ENCODE assay signal across 14 cellular contexts in genomic region chr17:80187090-80187489, GRCh38. TPM values are rescaled to one million over a fixed set of nuclear protein-coding genes. Genes with fewer than 3 reads are reported as not detected.
DNase-seq lines count a peak whose midpoint lies in the region; ATAC-seq, FAIRE-seq and TF ChIP-seq lines count a peak whose summit lies in the region.
"Had no signal": no experiment of that assay in that cellular context is flagged by ENCODE, and none has a peak within 500 bp of the region (broad histone marks: within the 10 kb centered on the region; RNA-seq: fewer than 3 reads in every experiment).

No MANE protein-coding gene starts in this region.

- no peak for ATAC-seq in K562
- no peak for ATAC-seq in GM19455 (IDR thresholded peaks at IDR 0.05; ENCODE audit: unreplicated experiment)

- intact Hi-C loops in K562 (cut with micrococcal nuclease), result loop anchor here (10.0 kb wide), 1 partner anchor 82 kb away; the partner anchor contains the start of gene GAA

- DNase-seq in M059J (ENCODE audit: low read depth) (peak; percentile 29), K562 (ENCODE audit: extremely low read depth in 1 of 4, low spot score in 3 of 4) (no peak), keratinocyte (ENCODE audit: low read depth, low spot score) (peak; percentile 53), medulla oblongata (ENCODE audit: extremely low spot score) (no peak), H7 (no peak), SK-N-DZ (ENCODE audit: low spot score) (no peak)
- DNase-seq: activated CD4-positive, alpha-beta memory T cell treated with anti-CD3 and anti-CD28 coated beads, Interleukin-2, amount 10 ng/mL, durations not matched to agents 7 days and 5 days; activated naive CD4-positive, alpha-beta T cell; DMS153; naive B cell; NCI-H1092; stimulated activated CD4-positive, alpha-beta T cell treated with anti-CD3 and anti-CD28 coated beads, Interleukin-12 subunit alpha, Interleukin-12 subunit beta, amount 100 ng/mL, for 4 hours had no signal

- H3K9ac ChIP-seq in K562 (ENCODE audit: insufficient read depth in 1 of 2, low read depth in 2 of 2, low read length in 2 of 2) (no peak overlapping the region), keratinocyte (ENCODE audit: control insufficient read depth, extremely low read depth, insufficient read depth, low read length) (peak overlapping the region; percentile 77)

- no peak overlapping the region for H3K27ac ChIP-seq in K562 (ENCODE audit: extremely low read depth, low read depth, low read length)
- peak overlapping the region; percentile 83 for H3K27ac ChIP-seq in keratinocyte (ENCODE audit: control insufficient read depth, insufficient read depth, low read length)
- peak overlapping the region; percentile 6 for H3K27ac ChIP-seq in thymus (ENCODE audit: low read depth)

- H3K27me3 ChIP-seq in K562 (ENCODE audit: control insufficient read depth in 2 of 2, insufficient read depth in 2 of 2, low read length in 2 of 2) (peaks cover 74 to 95% of the 10 kb centered on the region in 2 experiments), keratinocyte (ENCODE audit: control insufficient read depth, extremely low read depth, insufficient read depth, low read length) (peaks cover 14% of the 10 kb centered on the region), thymus (ENCODE audit: control insufficient read depth, insufficient read depth) (no peaks in the 10 kb centered on the region), H7 (ENCODE audit: control insufficient read depth, insufficient read depth, low read length) (no peaks in the 10 kb centered on the region)

- H3K9me1 ChIP-seq in K562 (ENCODE audit: control insufficient read depth, insufficient read depth, low read length) (no peaks in the 10 kb centered on the region), keratinocyte (ENCODE audit: control insufficient read depth, extremely low read depth, insufficient read depth, low read length) (peaks cover 2% of the 10 kb centered on the region)

- dilution Hi-C loops in keratinocyte (cut with MboI; ENCODE audit: extremely low pct_ligation_motif_present, low sequenced_read_pairs), result no loop called here

- TF ChIP-seq CTCF in K562 (IDR thresholded peaks at IDR 0.05 in 2 of 3, conservative IDR thresholded peaks at IDR 0.05 in 1 of 3; ENCODE audit: insufficient read depth in 2 of 3, low read depth in 1 of 3, low read length in 3 of 3) (no peak), keratinocyte (optimal IDR thresholded peaks at IDR 0.05 in 1 of 3, IDR thresholded peaks at IDR 0.05 in 1 of 3, conservative IDR thresholded peaks at IDR 0.05 in 1 of 3; ENCODE audit: extremely low read depth in 1 of 3, insufficient read depth in 2 of 3, low read length in 3 of 3) (no peak)

- no peak for TF ChIP-seq POLR2A in K562 (conservative IDR thresholded peaks at IDR 0.05)

- 0 out of 2 replicates have a peak overlapping the region, but pooled peaks have one; percentile 9 for H2AFZ ChIP-seq in K562 (ENCODE audit: low read depth, low read length)
- peak overlapping the region; percentile 89 for H2AFZ ChIP-seq in keratinocyte (ENCODE audit: control insufficient read depth, low read length)

- H3K79me2 ChIP-seq in K562 (ENCODE audit: control insufficient read depth, insufficient read depth, low read length), result no peaks in the 10 kb centered on the region
- H3K79me2 ChIP-seq in keratinocyte (ENCODE audit: control insufficient read depth, insufficient read depth, low read length), result no peaks in the 10 kb centered on the region

- WGBS in K562 (ENCODE audit: insufficient coverage, low coverage, missing lambda C conversion rate), result 3% methylated on average over 16 of the region's 16 CpGs
- WGBS in thymus, result 95% methylated on average over 16 of the region's 16 CpGs

- no peak for TF ChIP-seq EP300 in K562 (IDR thresholded peaks at IDR 0.05; ENCODE audit: low read length)

- no peak overlapping the region for H3K4me3 ChIP-seq in K562
- peak overlapping the region; percentile 32 to 71 (median 61) for H3K4me3 ChIP-seq in keratinocyte (ENCODE audit: control insufficient read depth in 2 of 3, extremely low read depth in 1 of 3, insufficient read depth in 2 of 3, low read depth in 1 of 3, low read length in 3 of 3)
- no peak overlapping the region for H3K4me3 ChIP-seq in thymus (ENCODE audit: low read length)
- no peak overlapping the region for H3K4me3 ChIP-seq in H7 (ENCODE audit: insufficient read depth, low read depth, low read length)

- in situ Hi-C loops in K562 (cut with MboI), result no loop called here

- H3K4me1 ChIP-seq in K562 (replicated peaks in 1 of 2; ENCODE audit: control insufficient read depth in 2 of 2, insufficient read depth in 2 of 2, low read length in 2 of 2), result peaks cover 0 to 29% of the 10 kb centered on the region in 2 experiments; a peak in 3 of 5 replicates
- peaks cover 30% of the 10 kb centered on the region for H3K4me1 ChIP-seq in keratinocyte (ENCODE audit: control insufficient read depth, extremely low read depth, insufficient read depth, low read length)
- H3K4me1 ChIP-seq in thymus (ENCODE audit: control insufficient read depth, insufficient read depth, low read length), result no peaks in the 10 kb centered on the region

- FAIRE-seq in K562 (lab: Jason Lieb, UNC), result no peak
- FAIRE-seq in keratinocyte (lab: Jason Lieb, UNC), result peak; percentile 98

- H3K4me2 ChIP-seq in K562 (ENCODE audit: insufficient read depth, low read length), result peak overlapping the region; percentile 16; the same call in 1 of the 2 replicates
- H3K4me2 ChIP-seq in keratinocyte (ENCODE audit: control insufficient read depth, extremely low read depth, insufficient read depth, low read depth, low read length), result peak overlapping the region; percentile 100

- no peaks in the 10 kb centered on the region for H3K36me3 ChIP-seq in K562 (ENCODE audit: control insufficient read depth, insufficient read depth, low read length)
- H3K36me3 ChIP-seq in keratinocyte (ENCODE audit: control insufficient read depth in 2 of 2, extremely low read depth in 1 of 2, insufficient read depth in 2 of 2, low read length in 2 of 2), result no peaks in the 10 kb centered on the region
- no peaks in the 10 kb centered on the region for H3K36me3 ChIP-seq in thymus (ENCODE audit: control insufficient read depth, insufficient read depth)
- H3K36me3 ChIP-seq in H7 (replicated peaks; ENCODE audit: control insufficient read depth, insufficient read depth, low read length), result no peaks in the 10 kb centered on the region

- H3K9me3 ChIP-seq in K562 (replicated peaks; ENCODE audit: control insufficient read depth, insufficient read depth, low read depth, low read length) (no peaks in the 10 kb centered on the region; the same call in 1 of the 2 replicates), keratinocyte (ENCODE audit: control insufficient read depth, low read depth, low read length) (no peaks in the 10 kb centered on the region), thymus (ENCODE audit: control insufficient read depth) (no peaks in the 10 kb centered on the region)

- POLR2A ChIA-PET in K562 (lab: Yijun Ruan, JAX), result no interaction called here

- CTCF ChIA-PET in K562 (lab: Yijun Ruan, JAX; ENCODE audit: low intra/inter-chr PET ratio), result no interaction called here

- no peaks in the 10 kb centered on the region for H4K20me1 ChIP-seq in K562 (replicated peaks; ENCODE audit: control insufficient read depth, insufficient read depth, low read length)
- H4K20me1 ChIP-seq in keratinocyte (ENCODE audit: control insufficient read depth, extremely low read depth, insufficient read depth, low read length), result no peaks in the 10 kb centered on the region

- TF ChIP-seq RAD21 in K562 (CRISPR knock-in tag; conservative IDR thresholded peaks at IDR 0.05 in 1 of 2, IDR thresholded peaks at IDR 0.05 in 1 of 2), result no peak

- no TSS peak for BruUV-seq in K562 (replicated peaks; lab: Mats Ljungman, UMichigan)

RNA-seq across cellular contexts. Expression of gene CARD14, which starts 17.3 kb away (rescaled TPM):
- total RNA-seq in M059J (2014; rRNA removed; shearing (Covaris generic)), result 0.10 TPM in 1 of 2 replicates, not detected in the other
- total RNA-seq in K562 (2011; cell fraction: chromatin; rRNA removed; ENCODE audit: low replicate concordance), result not detected in 2 replicates
- total RNA-seq in K562 (2011; cell fraction: nucleolus; rRNA removed), result not detected in 2 replicates
- total RNA-seq in K562 (2011; cell fraction: nucleoplasm; rRNA removed), result not detected in 2 replicates
- total RNA-seq in K562 (2014; rRNA removed) (not detected in 2 replicates), K562 (2014; rRNA removed; fragmentation: Illumina TruSeq; extraction: Trizol) (not detected in 2 replicates), K562 (2015; rRNA removed; fragmentation: Illumina TruSeq; extraction: Trizol) (not detected in 2 replicates), K562 (2021) (not detected in 2 replicates)
- polyA plus RNA-seq in K562 (2011; rRNA removed) (not detected in 2 replicates), K562 (2014; fragmentation: Illumina TruSeq; extraction: Trizol) (not detected in 2 replicates), K562 (2014; fragmentation: Nextera tagmentation; extraction: Ambion mirVana) (not detected), K562 (2014; rRNA removed) (not detected in 2 replicates), keratinocyte (0.23 to 1.6 TPM (median 0.49 TPM) in 3 replicates), thymus (1.7 TPM)
- polyA plus RNA-seq in K562 (2011; cell fraction: cytosol; rRNA removed), result not detected in 2 replicates
- polyA plus RNA-seq in K562 (2011; cell fraction: nucleus; rRNA removed), result not detected in 2 replicates
- polyA plus RNA-seq in K562 (2012), result 0.05 and 0.24 TPM in 2 replicates
- polyA minus RNA-seq in K562 (2011; rRNA and poly(A)+ RNA removed), result not detected in 2 replicates
- 3.2 TPM in 1 of 2 replicates, not detected in the other for polyA minus RNA-seq in K562 (2011; cell fraction: cytosol; rRNA and poly(A)+ RNA removed)
- not detected in 2 replicates for polyA minus RNA-seq in K562 (2011; cell fraction: nucleus; rRNA and poly(A)+ RNA removed)
- polyA plus RNA-seq in keratinocyte (2011; ENCODE audit: low read depth), result 11.9 TPM
- polyA plus RNA-seq in keratinocyte (2011; cell fraction: cytosol; rRNA removed), result 0.23 and 0.57 TPM in 2 replicates
- polyA plus RNA-seq in keratinocyte (2011; cell fraction: nucleus; rRNA removed), result 1.1 and 2.5 TPM in 2 replicates
- polyA plus RNA-seq in keratinocyte (2012; ENCODE audit: low replicate concordance), result 0.40 and 9.8 TPM in 2 replicates
- polyA minus RNA-seq in keratinocyte, result 0.73 to 0.74 TPM in 2 of 3 replicates, not detected in the other
- polyA minus RNA-seq in keratinocyte (2011; cell fraction: cytosol; rRNA and poly(A)+ RNA removed), result not detected
- 1.3 and 2.2 TPM in 2 replicates for polyA minus RNA-seq in keratinocyte (2011; cell fraction: nucleus; rRNA and poly(A)+ RNA removed)
- total RNA-seq in H7 (2014; rRNA removed; shearing (Covaris generic)), result 0.11 and 0.55 TPM in 2 replicates
- 0.47 and 0.79 TPM in 2 replicates for polyA plus RNA-seq in SK-N-DZ (2014; cell fraction: cytosol; rRNA removed)
- 2.1 and 3.9 TPM in 2 replicates for polyA plus RNA-seq in SK-N-DZ (2014; cell fraction: nucleus; rRNA removed)
- total RNA-seq: activated CD4-positive, alpha-beta memory T cell treated with anti-CD3 and anti-CD28 coated beads, Interleukin-2, amount 10 ng/mL, durations not matched to agents 7 days and 5 days had no signal

RNA-seq across cellular contexts. Expression of gene SGSH, which starts 33.0 kb away (rescaled TPM):
- total RNA-seq in M059J (2014; rRNA removed; shearing (Covaris generic)), result 26.9 and 34.6 TPM in 2 replicates
- total RNA-seq in K562 (2011; cell fraction: chromatin; rRNA removed; ENCODE audit: low replicate concordance), result 47.4 and 72.7 TPM in 2 replicates
- total RNA-seq in K562 (2011; cell fraction: nucleolus; rRNA removed), result 43.5 and 52.4 TPM in 2 replicates
- total RNA-seq in K562 (2011; cell fraction: nucleoplasm; rRNA removed), result 40.5 and 41.1 TPM in 2 replicates
- total RNA-seq in K562 (2014; rRNA removed) (5.1 and 7.3 TPM in 2 replicates), K562 (2014; rRNA removed; fragmentation: Illumina TruSeq; extraction: Trizol) (2.5 and 2.6 TPM in 2 replicates), K562 (2015; rRNA removed; fragmentation: Illumina TruSeq; extraction: Trizol) (4.6 and 4.9 TPM in 2 replicates), K562 (2021) (11.8 and 15.7 TPM in 2 replicates)
- polyA plus RNA-seq in K562 (2011; rRNA removed) (2.5 and 4.8 TPM in 2 replicates), K562 (2014; fragmentation: Illumina TruSeq; extraction: Trizol) (6.3 and 11.2 TPM in 2 replicates), K562 (2014; fragmentation: Nextera tagmentation; extraction: Ambion mirVana) (under 1 TPM; 0.25 to 0.31 TPM), K562 (2014; rRNA removed) (8.2 and 9.8 TPM in 2 replicates), keratinocyte (8.9 to 21.5 TPM (median 9.6 TPM) in 3 replicates), thymus (38.9 TPM)
- 3.7 and 4.2 TPM in 2 replicates for polyA plus RNA-seq in K562 (2011; cell fraction: cytosol; rRNA removed)
- polyA plus RNA-seq in K562 (2011; cell fraction: nucleus; rRNA removed), result 19.2 and 29.1 TPM in 2 replicates
- polyA plus RNA-seq in K562 (2012), result 13.7 and 21.2 TPM in 2 replicates
- 2.6 TPM in 2 replicates for polyA minus RNA-seq in K562 (2011; rRNA and poly(A)+ RNA removed)
- 4.5 and 6.9 TPM in 2 replicates for polyA minus RNA-seq in K562 (2011; cell fraction: cytosol; rRNA and poly(A)+ RNA removed)
- polyA minus RNA-seq in K562 (2011; cell fraction: nucleus; rRNA and poly(A)+ RNA removed), result 3.4 and 6.3 TPM in 2 replicates
- polyA plus RNA-seq in keratinocyte (2011; ENCODE audit: low read depth), result 7.2 TPM
- 5.2 and 9.1 TPM in 2 replicates for polyA plus RNA-seq in keratinocyte (2011; cell fraction: cytosol; rRNA removed)
- 89.8 and 106 TPM in 2 replicates for polyA plus RNA-seq in keratinocyte (2011; cell fraction: nucleus; rRNA removed)
- polyA plus RNA-seq in keratinocyte (2012; ENCODE audit: low replicate concordance), result 11.3 and 23.7 TPM in 2 replicates
- polyA minus RNA-seq in keratinocyte, result 10.0 to 31.6 TPM (median 10.1 TPM) in 3 replicates
- polyA minus RNA-seq in keratinocyte (2011; cell fraction: cytosol; rRNA and poly(A)+ RNA removed), result 14.4 TPM
- 28.7 and 33.2 TPM in 2 replicates for polyA minus RNA-seq in keratinocyte (2011; cell fraction: nucleus; rRNA and poly(A)+ RNA removed)
- total RNA-seq in H7 (2014; rRNA removed; shearing (Covaris generic)), result 10.2 and 12.5 TPM in 2 replicates
- polyA plus RNA-seq in SK-N-DZ (2014; cell fraction: cytosol; rRNA removed), result 9.5 and 10.8 TPM in 2 replicates
- polyA plus RNA-seq in SK-N-DZ (2014; cell fraction: nucleus; rRNA removed), result 24.9 and 43.0 TPM in 2 replicates

RNA-seq across cellular contexts. Expression of gene SLC26A11, which starts 33.1 kb away (rescaled TPM):
- total RNA-seq in M059J (2014; rRNA removed; shearing (Covaris generic)), result 2.2 and 7.6 TPM in 2 replicates
- total RNA-seq in K562 (2011; cell fraction: chromatin; rRNA removed; ENCODE audit: low replicate concordance), result 8.5 and 21.1 TPM in 2 replicates
- 13.3 and 15.8 TPM in 2 replicates for total RNA-seq in K562 (2011; cell fraction: nucleolus; rRNA removed)
- total RNA-seq in K562 (2011; cell fraction: nucleoplasm; rRNA removed), result 6.9 and 13.1 TPM in 2 replicates
- total RNA-seq in K562 (2014; rRNA removed) (1.5 and 3.4 TPM in 2 replicates), K562 (2014; rRNA removed; fragmentation: Illumina TruSeq; extraction: Trizol) (0.38 and 0.91 TPM in 2 replicates), K562 (2015; rRNA removed; fragmentation: Illumina TruSeq; extraction: Trizol) (1.0 and 1.4 TPM in 2 replicates), K562 (2021) (3.1 and 4.0 TPM in 2 replicates)
- polyA plus RNA-seq in K562 (2011; rRNA removed) (0.52 and 0.53 TPM in 2 replicates), K562 (2014; fragmentation: Illumina TruSeq; extraction: Trizol) (1.4 and 1.9 TPM in 2 replicates), K562 (2014; fragmentation: Nextera tagmentation; extraction: Ambion mirVana) (under 1 TPM in 1 of 2 experiments, not detected in 1; 0.06 TPM), K562 (2014; rRNA removed) (2.8 and 4.2 TPM in 2 replicates), keratinocyte (2.2 to 4.7 TPM (median 3.0 TPM) in 3 replicates), thymus (17.4 TPM)
- 0.43 and 1.2 TPM in 2 replicates for polyA plus RNA-seq in K562 (2011; cell fraction: cytosol; rRNA removed)
- 4.1 and 8.1 TPM in 2 replicates for polyA plus RNA-seq in K562 (2011; cell fraction: nucleus; rRNA removed)
- 2.7 and 5.4 TPM in 2 replicates for polyA plus RNA-seq in K562 (2012)
- polyA minus RNA-seq in K562 (2011; rRNA and poly(A)+ RNA removed), result 0.46 TPM in 1 of 2 replicates, not detected in the other
- polyA minus RNA-seq in K562 (2011; cell fraction: cytosol; rRNA and poly(A)+ RNA removed), result 0.57 and 1.9 TPM in 2 replicates
- 1.2 and 2.0 TPM in 2 replicates for polyA minus RNA-seq in K562 (2011; cell fraction: nucleus; rRNA and poly(A)+ RNA removed)
- polyA plus RNA-seq in keratinocyte (2011; ENCODE audit: low read depth), result 2.0 TPM
- polyA plus RNA-seq in keratinocyte (2011; cell fraction: cytosol; rRNA removed), result 1.3 and 2.6 TPM in 2 replicates
- 15.7 and 21.6 TPM in 2 replicates for polyA plus RNA-seq in keratinocyte (2011; cell fraction: nucleus; rRNA removed)
- polyA plus RNA-seq in keratinocyte (2012; ENCODE audit: low replicate concordance), result 3.8 and 5.7 TPM in 2 replicates
- polyA minus RNA-seq in keratinocyte, result 2.2 to 5.7 TPM (median 3.2 TPM) in 3 replicates
- polyA minus RNA-seq in keratinocyte (2011; cell fraction: cytosol; rRNA and poly(A)+ RNA removed), result 3.3 TPM
- polyA minus RNA-seq in keratinocyte (2011; cell fraction: nucleus; rRNA and poly(A)+ RNA removed), result 11.2 and 12.5 TPM in 2 replicates
- 19.4 and 20.6 TPM in 2 replicates for total RNA-seq in H7 (2014; rRNA removed; shearing (Covaris generic))
- 25.6 and 28.7 TPM in 2 replicates for polyA plus RNA-seq in SK-N-DZ (2014; cell fraction: cytosol; rRNA removed)
- polyA plus RNA-seq in SK-N-DZ (2014; cell fraction: nucleus; rRNA removed), result 61.3 and 62.3 TPM in 2 replicates

RNA-seq across cellular contexts. Expression of gene EIF4A3, which starts 40.2 kb away (rescaled TPM):
- 103 and 145 TPM in 2 replicates for total RNA-seq in M059J (2014; rRNA removed; shearing (Covaris generic))
- 97.7 and 109 TPM in 2 replicates for total RNA-seq in K562 (2011; cell fraction: chromatin; rRNA removed; ENCODE audit: low replicate concordance)
- total RNA-seq in K562 (2011; cell fraction: nucleolus; rRNA removed), result 60.3 and 71.7 TPM in 2 replicates
- total RNA-seq in K562 (2011; cell fraction: nucleoplasm; rRNA removed), result 81.0 and 81.6 TPM in 2 replicates
- total RNA-seq in K562 (2014; rRNA removed) (121 and 124 TPM in 2 replicates), K562 (2014; rRNA removed; fragmentation: Illumina TruSeq; extraction: Trizol) (147 and 157 TPM in 2 replicates), K562 (2015; rRNA removed; fragmentation: Illumina TruSeq; extraction: Trizol) (126 and 130 TPM in 2 replicates), K562 (2021) (133 and 139 TPM in 2 replicates)
- polyA plus RNA-seq in K562 (2011; rRNA removed) (128 and 171 TPM in 2 replicates), K562 (2014; fragmentation: Illumina TruSeq; extraction: Trizol) (127 and 131 TPM in 2 replicates), K562 (2014; fragmentation: Nextera tagmentation; extraction: Ambion mirVana) (10 to 100 TPM; 62.7 to 67.0 TPM), K562 (2014; rRNA removed) (103 and 134 TPM in 2 replicates), keratinocyte (78.9 to 143 TPM (median 125 TPM) in 3 replicates), thymus (76.3 TPM)
- 101 and 105 TPM in 2 replicates for polyA plus RNA-seq in K562 (2011; cell fraction: cytosol; rRNA removed)
- polyA plus RNA-seq in K562 (2011; cell fraction: nucleus; rRNA removed), result 68.0 and 84.5 TPM in 2 replicates
- 86.7 and 168 TPM in 2 replicates for polyA plus RNA-seq in K562 (2012)
- polyA minus RNA-seq in K562 (2011; rRNA and poly(A)+ RNA removed), result 114 and 154 TPM in 2 replicates
- polyA minus RNA-seq in K562 (2011; cell fraction: cytosol; rRNA and poly(A)+ RNA removed), result 63.1 and 74.0 TPM in 2 replicates
- polyA minus RNA-seq in K562 (2011; cell fraction: nucleus; rRNA and poly(A)+ RNA removed), result 27.3 and 35.1 TPM in 2 replicates
- 86.2 TPM for polyA plus RNA-seq in keratinocyte (2011; ENCODE audit: low read depth)
- polyA plus RNA-seq in keratinocyte (2011; cell fraction: cytosol; rRNA removed), result 64.6 and 85.6 TPM in 2 replicates
- 109 and 121 TPM in 2 replicates for polyA plus RNA-seq in keratinocyte (2011; cell fraction: nucleus; rRNA removed)
- 91.3 and 155 TPM in 2 replicates for polyA plus RNA-seq in keratinocyte (2012; ENCODE audit: low replicate concordance)
- polyA minus RNA-seq in keratinocyte, result 38.2 to 96.6 TPM (median 66.7 TPM) in 3 replicates
- polyA minus RNA-seq in keratinocyte (2011; cell fraction: cytosol; rRNA and poly(A)+ RNA removed), result 51.2 TPM
- 43.3 and 64.2 TPM in 2 replicates for polyA minus RNA-seq in keratinocyte (2011; cell fraction: nucleus; rRNA and poly(A)+ RNA removed)
- 126 and 138 TPM in 2 replicates for total RNA-seq in H7 (2014; rRNA removed; shearing (Covaris generic))
- 178 and 196 TPM in 2 replicates for polyA plus RNA-seq in SK-N-DZ (2014; cell fraction: cytosol; rRNA removed)
- polyA plus RNA-seq in SK-N-DZ (2014; cell fraction: nucleus; rRNA removed), result 93.9 and 164 TPM in 2 replicates

Comparison
In these comparisons a context has a peak if more than half of its experiments do, and no peak if none do; other contexts are left out.
1. DNase-seq: peak in M059J (single experiment) and keratinocyte (single experiment); none in K562 (0 of 4), medulla oblongata (single experiment), H7 (single experiment) and SK-N-DZ (single experiment).
2. H3K4me3 ChIP-seq: peak in keratinocyte (3 of 3); none in K562 (single experiment), thymus (single experiment) and H7 (single experiment).